20 cellular contexts compared by ENCODE assay signal in genomic region chr13:80199585-80200292, GRCh38.
"Had no signal": no experiment of that assay in that cellular context is flagged by ENCODE, and none has a peak within 500 bp of the region (broad histone marks: within the 10 kb centered on the region; RNA-seq: fewer than 3 reads in every experiment).

No MANE protein-coding gene starts in this region.

- FAIRE-seq: pancreas, urothelium cell line had no signal

- H3K36me3 ChIP-seq: esophagus muscularis mucosa, gastrocnemius medialis, left ventricle myocardium inferior, pancreas, suprapubic skin, thyroid gland had no signal

- H3K4me3 ChIP-seq: esophagus muscularis mucosa, gastrocnemius medialis, left ventricle myocardium inferior, lung, pancreas, smooth muscle cell, suprapubic skin, thyroid gland had no signal

- DNase-seq: effector memory CD8-positive, alpha-beta T cell; gastrocnemius medialis; glutamatergic neuron; left ventricle myocardium inferior; mesenchymal stem cell; naive B cell; occipital lobe; pancreas; right cardiac atrium; stimulated activated CD4-positive, alpha-beta T cell treated with anti-CD3 and anti-CD28 coated beads, Interleukin-2, amount 100 ng/mL, for 48 hours; stimulated activated CD8-positive, alpha-beta memory T cell treated with anti-CD3 and anti-CD28 coated beads, Interleukin-4, amount 100 ng/mL, for 48 hours; stimulated activated naive CD8-positive, alpha-beta T cell treated with anti-CD3 and anti-CD28 coated beads, Interleukin-15, Interleukin-2, amounts not matched to agents 100 U/mL and 50 U/mL, for 24 hours; thyroid gland had no signal

- H3K4me1 ChIP-seq: esophagus muscularis mucosa, gastrocnemius medialis, left ventricle myocardium inferior, pancreas, suprapubic skin, thyroid gland had no signal

- H3K4me2 ChIP-seq: smooth muscle cell had no signal

- H3K9me3 ChIP-seq: esophagus muscularis mucosa, gastrocnemius medialis, pancreas, suprapubic skin, thyroid gland had no signal

- H3K27ac ChIP-seq: epithelial cell of prostate, esophagus muscularis mucosa, gastrocnemius medialis, left ventricle myocardium inferior, pancreas, suprapubic skin, thyroid gland had no signal

- ATAC-seq: effector memory CD8-positive, alpha-beta T cell; gastrocnemius medialis; pancreas; right cardiac atrium; stimulated activated effector memory CD8-positive, alpha-beta T cell treated with anti-CD3 and anti-CD28 coated beads, Interleukin-12 subunit alpha, Interleukin-12 subunit beta, amount 100 ng/mL, for 72 hours; stimulated activated naive CD8-positive, alpha-beta T cell treated with anti-CD3 and anti-CD28 coated beads, Interleukin-15, Interleukin-2, amounts not matched to agents 100 U/mL and 50 U/mL, for 24 hours had no signal

- H3K27me3 ChIP-seq: esophagus muscularis mucosa, gastrocnemius medialis, pancreas, suprapubic skin, thyroid gland had no signal
